ENCODE assay signal across 16 cellular contexts in the genomic region with DNA sequence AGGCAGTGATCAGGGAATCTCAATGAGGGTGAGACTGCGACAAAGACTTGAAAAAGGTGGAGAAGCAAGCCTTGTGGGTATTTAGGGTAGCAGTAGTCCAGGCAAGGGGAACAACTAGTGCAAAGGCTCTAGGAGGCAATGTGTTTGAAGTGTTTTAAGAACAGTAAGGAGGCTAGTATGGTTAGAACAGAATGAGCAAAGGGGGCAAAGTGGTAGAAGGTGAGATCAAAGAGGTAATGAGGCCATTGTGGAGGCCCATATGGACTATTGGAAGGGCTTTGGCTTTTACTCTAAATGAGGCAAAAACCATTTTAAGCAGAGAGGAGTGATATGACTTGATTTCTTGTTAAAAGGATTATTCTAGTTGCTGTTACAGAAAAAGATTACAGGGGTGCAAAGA. TPM values are rescaled to one million over a fixed set of nuclear protein-coding genes. Genes with fewer than 3 reads are reported as not detected.
DNase-seq lines count a peak whose midpoint lies in the region; ATAC-seq and TF ChIP-seq lines count a peak whose summit lies in the region.
"Had no signal": no experiment of that assay in that cellular context is flagged by ENCODE, and none has a peak within 500 bp of the region (broad histone marks: within the 10 kb centered on the region; RNA-seq: fewer than 3 reads in every experiment).

No MANE protein-coding gene starts in this region.

- ATAC-seq in T-helper 17 cell (no peak), HG02623 (IDR thresholded peaks at IDR 0.05; ENCODE audit: unreplicated experiment) (no peak)
- ATAC-seq: left ventricle myocardium superior had no signal

- H4K20me1 ChIP-seq in hepatocyte (ENCODE audit: insufficient read depth, poor library complexity, severe bottlenecking): peaks cover 90% of the 10 kb centered on the region

- 100% methylated on average over 1 of the region's 1 CpG for WGBS in hepatocyte (ENCODE audit: low lambda C conversion rate, missing lambda C conversion rate)

- H3K9me2 ChIP-seq in hepatocyte (replicated peaks; ENCODE audit: insufficient read depth): no peaks in the 10 kb centered on the region
- H3K9me2 ChIP-seq: SK-N-SH had no signal

- no peak overlapping the region for H2AFZ ChIP-seq in hepatocyte

- H3K27ac ChIP-seq in cardiac muscle cell (peak overlapping the region; percentile 69), left ventricle myocardium inferior (replicated peaks) (no peak overlapping the region), hepatocyte (no peak overlapping the region)
- H3K27ac ChIP-seq: C4-2B had no signal

- no peaks in the 10 kb centered on the region for H3K36me3 ChIP-seq in cardiac muscle cell
- H3K36me3 ChIP-seq in left ventricle myocardium inferior: no peaks in the 10 kb centered on the region
- H3K36me3 ChIP-seq in hepatocyte (replicated peaks; ENCODE audit: insufficient read depth, low read depth): no peaks in the 10 kb centered on the region

- peaks cover 41% of the 10 kb centered on the region for H3K4me1 Mint-ChIP-seq in T-helper 17 cell
- peaks cover 35% of the 10 kb centered on the region for H3K4me1 Mint-ChIP-seq in type B pancreatic cell (ENCODE audit: unreplicated experiment)

- H3K4me1 ChIP-seq in cardiac muscle cell (ENCODE audit: low read depth) (peaks cover 13% of the 10 kb centered on the region), left ventricle myocardium inferior (peaks cover 75% of the 10 kb centered on the region), hepatocyte (ENCODE audit: insufficient read depth) (peaks cover 20% of the 10 kb centered on the region)

- H3K27me3 Mint-ChIP-seq in T-helper 17 cell: no peaks in the 10 kb centered on the region
- H3K27me3 Mint-ChIP-seq in type B pancreatic cell: no peaks in the 10 kb centered on the region

- H3K9me3 Mint-ChIP-seq in type B pancreatic cell: no peaks in the 10 kb centered on the region

- TF ChIP-seq CTCF in cardiac muscle cell (IDR thresholded peaks at IDR 0.05; ENCODE audit: low read depth, low read length): no peak
- no peak for TF ChIP-seq CTCF in left ventricle myocardium inferior (IDR thresholded peaks at IDR 0.05; ENCODE audit: borderline replicate concordance)
- no peak for TF ChIP-seq CTCF in hepatocyte (IDR thresholded peaks at IDR 0.05; ENCODE audit: poor library complexity)
- no peak for TF ChIP-seq CTCF in type B pancreatic cell (conservative IDR thresholded peaks at IDR 0.05)

- H3K27me3 ChIP-seq in cardiac muscle cell (no peaks in the 10 kb centered on the region), left ventricle myocardium inferior (ENCODE audit: low read depth) (no peaks in the 10 kb centered on the region), hepatocyte (no peaks in the 10 kb centered on the region)

- peak overlapping the region; percentile 44 for H3K4me2 ChIP-seq in hepatocyte
- H3K4me2 ChIP-seq: SK-N-SH had no signal

- H3K27ac Mint-ChIP-seq in T-helper 17 cell: peak overlapping the region; percentile 89
- peak overlapping the region; percentile 13 for H3K27ac Mint-ChIP-seq in type B pancreatic cell

- no peaks in the 10 kb centered on the region for H3K36me3 Mint-ChIP-seq in T-helper 17 cell (ENCODE audit: low read depth)
- no peaks in the 10 kb centered on the region for H3K36me3 Mint-ChIP-seq in type B pancreatic cell

- H3K79me2 ChIP-seq in hepatocyte: peaks cover 96% of the 10 kb centered on the region

- H3K9me3 ChIP-seq in cardiac muscle cell (ENCODE audit: low read depth) (no peaks in the 10 kb centered on the region), left ventricle myocardium inferior (replicated peaks) (no peaks in the 10 kb centered on the region), T-helper 17 cell (ENCODE audit: control insufficient read depth, low read length, poor library complexity, severe bottlenecking) (no peaks in the 10 kb centered on the region), hepatocyte (ENCODE audit: low read depth) (no peaks in the 10 kb centered on the region)
- H3K9me3 ChIP-seq: SK-N-SH had no signal

- H3K4me3 ChIP-seq in cardiac muscle cell: no peak overlapping the region
- H3K4me3 ChIP-seq in left ventricle myocardium inferior: no peak overlapping the region
- H3K4me3 ChIP-seq in hepatocyte: no peak overlapping the region

- intact Hi-C loops in left ventricle myocardium inferior (cut with micrococcal nuclease): no loop called here

- DNase-seq in cardiac muscle cell (ENCODE audit: low read depth in 1 of 2, low spot score in 1 of 2) (peak in 1 of 2 donors; percentile 47), left ventricle myocardium inferior (no peak), T-helper 17 cell (no peak), hepatocyte (ENCODE audit: low spot score) (no peak), type B pancreatic cell (ENCODE audit: extremely low spot score, unreplicated experiment) (no peak), AML-193 (lab: John Stamatoyannopoulos, UW) (no peak)
- DNase-seq in stimulated activated naive CD4-positive, alpha-beta T cell treated with Interleukin-2 at 50 U/mL for 16 hours (lab: John Stamatoyannopoulos, UW): no peak
- DNase-seq: activated CD4-positive, alpha-beta T cell treated with anti-CD3 and anti-CD28 coated beads for 4 hours; amygdala; glutamatergic neuron; KG1; left ventricle myocardium superior; occipital lobe; SK-N-SH had no signal

- peak overlapping the region; percentile 62 for H3K4me3 Mint-ChIP-seq in T-helper 17 cell
- H3K4me3 Mint-ChIP-seq in type B pancreatic cell: no peak overlapping the region

RNA-seq across cellular contexts. Expression of a gene that starts 16.8 kb away (rescaled TPM):
- total RNA-seq in cardiac muscle cell: 107 and 108 TPM in 2 replicates
- 119 and 166 TPM in 2 replicates for polyA plus RNA-seq in cardiac muscle cell
- 49.4 TPM for total RNA-seq in left ventricle myocardium inferior
- total RNA-seq in T-helper 17 cell: 100 to 1,000 TPM; 175 to 204 TPM
- total RNA-seq in hepatocyte: 219 and 285 TPM in 2 replicates
- polyA plus RNA-seq in hepatocyte: 169 and 181 TPM in 2 replicates
- total RNA-seq in type B pancreatic cell (ENCODE audit: low replicate concordance): 110 and 114 TPM in 2 replicates

RNA-seq across cellular contexts. Expression of a gene that starts 50.1 kb away (rescaled TPM):
- total RNA-seq in cardiac muscle cell: 12.9 and 13.0 TPM in 2 replicates
- 17.3 and 23.8 TPM in 2 replicates for polyA plus RNA-seq in cardiac muscle cell
- 9.2 TPM for total RNA-seq in left ventricle myocardium inferior
- 1 to 10 TPM; 3.3 to 4.3 TPM for total RNA-seq in T-helper 17 cell
- total RNA-seq in hepatocyte: 7.7 and 10.5 TPM in 2 replicates
- polyA plus RNA-seq in hepatocyte: 3.4 and 8.7 TPM in 2 replicates
- 3.2 and 5.6 TPM in 2 replicates for total RNA-seq in type B pancreatic cell (ENCODE audit: low replicate concordance)
